14 cellular contexts compared by ENCODE assay signal in genomic region chr1:194707074-194707473, GRCh38.
A peak's percentile ranks its signal among the peaks of the same experiment; 100 is the strongest.
DNase-seq lines count a peak whose midpoint lies in the region; ATAC-seq, FAIRE-seq and TF ChIP-seq lines count a peak whose summit lies in the region.
"Had no signal": no experiment of that assay in that cellular context is flagged by ENCODE, and none has a peak within 500 bp of the region (broad histone marks: within the 10 kb centered on the region; RNA-seq: fewer than 3 reads in every experiment).

No MANE protein-coding gene starts in this region.

- H3K9ac ChIP-seq in K562 (ENCODE audit: insufficient read depth in 1 of 2, low read depth in 2 of 2, low read length in 2 of 2) (no peak overlapping the region), neural progenitor cell (no peak overlapping the region)

- H3K4me1 Mint-ChIP-seq in neural progenitor cell = no peaks in the 10 kb centered on the region
- H3K4me1 Mint-ChIP-seq: CD14-positive monocyte had no signal

- peak; percentile 79 for ATAC-seq in K562
- ATAC-seq in gastrocnemius medialis = no peak
- ATAC-seq: CD8-positive, alpha-beta T cell had no signal

- CTCF ChIA-PET in K562 (lab: Yijun Ruan, JAX; ENCODE audit: low intra/inter-chr PET ratio) = no interaction called here

- no peaks in the 10 kb centered on the region for H3F3A ChIP-seq in neural progenitor cell (ENCODE audit: low read depth)

- TF ChIP-seq CTCF in D721Med (IDR thresholded peaks at IDR 0.05; ENCODE audit: insufficient read depth, missing control alignments) (no peak), K562 (IDR thresholded peaks at IDR 0.05 in 2 of 3, conservative IDR thresholded peaks at IDR 0.05 in 1 of 3; ENCODE audit: insufficient read depth in 2 of 3, low read depth in 1 of 3, low read length in 3 of 3) (no peak), neural progenitor cell (IDR thresholded peaks at IDR 0.05) (no peak), gastrocnemius medialis (IDR thresholded peaks at IDR 0.05 in 4 of 5, conservative IDR thresholded peaks at IDR 0.05 in 1 of 5) (no peak)

- H3K4me2 ChIP-seq in K562 (ENCODE audit: insufficient read depth, low read length) (no peak overlapping the region), neural progenitor cell (no peak overlapping the region)

- no peaks in the 10 kb centered on the region for H3K4me1 ChIP-seq in K562 (replicated peaks in 1 of 2; ENCODE audit: control insufficient read depth in 2 of 2, insufficient read depth in 2 of 2, low read length in 2 of 2)
- no peaks in the 10 kb centered on the region for H3K4me1 ChIP-seq in neural progenitor cell
- no peaks in the 10 kb centered on the region for H3K4me1 ChIP-seq in gastrocnemius medialis
- H3K4me1 ChIP-seq: HAP-1 had no signal

- WGBS in K562 (ENCODE audit: insufficient coverage, low coverage, missing lambda C conversion rate) = 61% methylated on average over 6 of the region's 6 CpGs

- DNase-seq in D721Med (ENCODE audit: insufficient read length, low spot score) = no peak
- peak; percentile 17 for DNase-seq in M059J (ENCODE audit: low read depth)
- peak in 1 of 4 experiments; percentile 17 for DNase-seq in K562 (ENCODE audit: extremely low read depth in 1 of 4, low spot score in 3 of 4)
- DNase-seq in neural progenitor cell (ENCODE audit: low spot score) = no peak
- no peak for DNase-seq in RKO (ENCODE audit: low spot score)
- no peak for DNase-seq in gastrocnemius medialis
- DNase-seq in DMS53 (lab: John Stamatoyannopoulos, UW) = no peak
- DNase-seq: CD8-positive, alpha-beta T cell; COR-L47; GF-D8; GOT3 had no signal

- no peak overlapping the region for H3K4me3 Mint-ChIP-seq in neural progenitor cell
- H3K4me3 Mint-ChIP-seq: CD14-positive monocyte; CD8-positive, alpha-beta T cell had no signal

- no peaks in the 10 kb centered on the region for H3K9me3 Mint-ChIP-seq in neural progenitor cell
- H3K9me3 Mint-ChIP-seq: CD8-positive, alpha-beta T cell had no signal

- TF ChIP-seq POLR2A in K562 (conservative IDR thresholded peaks at IDR 0.05) (no peak), gastrocnemius medialis (IDR thresholded peaks at IDR 0.05) (no peak)

- H3K36me3 Mint-ChIP-seq in neural progenitor cell = no peaks in the 10 kb centered on the region
- H3K36me3 Mint-ChIP-seq: CD14-positive monocyte; CD8-positive, alpha-beta T cell had no signal

- H4K20me1 ChIP-seq in K562 (replicated peaks; ENCODE audit: control insufficient read depth, insufficient read depth, low read length) = no peaks in the 10 kb centered on the region
- H4K20me1 ChIP-seq in neural progenitor cell (ENCODE audit: low read depth) = no peaks in the 10 kb centered on the region

- H3K27ac ChIP-seq in K562 (ENCODE audit: extremely low read depth, low read depth, low read length) (no peak overlapping the region), neural progenitor cell (no peak overlapping the region), gastrocnemius medialis (no peak overlapping the region)

- H3K9me3 ChIP-seq in K562 (replicated peaks; ENCODE audit: control insufficient read depth, insufficient read depth, low read depth, low read length) (no peaks in the 10 kb centered on the region), neural progenitor cell (ENCODE audit: low read depth) (no peaks in the 10 kb centered on the region), gastrocnemius medialis (no peaks in the 10 kb centered on the region)
- H3K9me3 ChIP-seq: HAP-1 had no signal

- H3K27me3 ChIP-seq in K562 (ENCODE audit: control insufficient read depth in 2 of 2, insufficient read depth in 2 of 2, low read length in 2 of 2) (no peaks in the 10 kb centered on the region), neural progenitor cell (no peaks in the 10 kb centered on the region), gastrocnemius medialis (no peaks in the 10 kb centered on the region)

- peak; percentile 58 for FAIRE-seq in D721Med (lab: Jason Lieb, UNC)
- no peak for FAIRE-seq in K562 (lab: Jason Lieb, UNC)
- FAIRE-seq: GM19239 had no signal

- no peak overlapping the region for H3K27ac Mint-ChIP-seq in neural progenitor cell
- H3K27ac Mint-ChIP-seq: CD14-positive monocyte; CD8-positive, alpha-beta T cell had no signal

- H3K27me3 Mint-ChIP-seq in neural progenitor cell (ENCODE audit: insufficient read depth, low read depth) = peaks cover 2% of the 10 kb centered on the region

- intact Hi-C loops in K562 (cut with micrococcal nuclease) (no loop called here), gastrocnemius medialis (cut with DNase I; ENCODE audit: low total_unique reads) (no loop called here)

- H3K4me3 ChIP-seq in K562 = no peak overlapping the region
- H3K4me3 ChIP-seq in neural progenitor cell = no peak overlapping the region
- H3K4me3 ChIP-seq in gastrocnemius medialis = no peak overlapping the region
- H3K4me3 ChIP-seq: HAP-1 had no signal

- H3K36me3 ChIP-seq in K562 (ENCODE audit: control insufficient read depth, insufficient read depth, low read length) (no peaks in the 10 kb centered on the region), neural progenitor cell (no peaks in the 10 kb centered on the region), gastrocnemius medialis (no peaks in the 10 kb centered on the region)
- H3K36me3 ChIP-seq: HAP-1 had no signal

- no TSS peak for BruUV-seq in K562 (replicated peaks; lab: Mats Ljungman, UMichigan)

- H3K79me2 ChIP-seq in K562 (ENCODE audit: control insufficient read depth, insufficient read depth, low read length) (no peaks in the 10 kb centered on the region), neural progenitor cell (ENCODE audit: low read depth) (no peaks in the 10 kb centered on the region)

- POLR2A ChIA-PET in K562 (lab: Yijun Ruan, JAX) = interaction anchor here (1.0 kb wide), 1 partner anchor 41 kb away, joined by 3 read pairs; no protein-coding TSS in a partner anchor

- TF ChIP-seq RAD21 in K562 (CRISPR knock-in tag; conservative IDR thresholded peaks at IDR 0.05 in 1 of 2, IDR thresholded peaks at IDR 0.05 in 1 of 2) = no peak

- in situ Hi-C loops in K562 (cut with MboI) = no loop called here
- in situ Hi-C loops in gastrocnemius medialis (cut with MboI; ENCODE audit: low sequenced_read_pairs in 4 of 4) = no loop called here

- TF ChIP-seq EP300 in K562 (IDR thresholded peaks at IDR 0.05; ENCODE audit: low read length) = peak; percentile 43; the same call in 1 of the 2 replicates

- no peak overlapping the region for H2AFZ ChIP-seq in K562 (ENCODE audit: low read depth, low read length)
- peak overlapping the region; percentile 59 for H2AFZ ChIP-seq in neural progenitor cell (replicated peaks)

- H3K9me1 ChIP-seq in K562 (ENCODE audit: control insufficient read depth, insufficient read depth, low read length) = no peaks in the 10 kb centered on the region

TF ChIP-seq in K562, 482 proteins besides CTCF, POLR2A, EP300 and RAD21 (continues in another document):
- TF ChIP-seq EP400 (IDR thresholded peaks at IDR 0.05) = peak; percentile 16; the same call in 1 of the 2 replicates
- no peak for TF ChIP-seq ZNF124 (CRISPR knock-in tag; IDR thresholded peaks at IDR 0.05)
- no peak for TF ChIP-seq ZNF512 (tag; IDR thresholded peaks at IDR 0.05)
- TF ChIP-seq CHD2 (IDR thresholded peaks at IDR 0.05; ENCODE audit: low read depth, low read length) = no peak
- TF ChIP-seq CBX1 (IDR thresholded peaks at IDR 0.05; ENCODE audit: low read depth) = no peak
- TF ChIP-seq ATF4 (CRISPR knock-in tag; IDR thresholded peaks at IDR 0.05) = peak; percentile 85
- no peak for TF ChIP-seq SNRNP70 (optimal IDR thresholded peaks at IDR 0.05; ENCODE audit: low read depth, low read length)
- no peak for TF ChIP-seq SPI1 (IDR thresholded peaks at IDR 0.05; ENCODE audit: borderline replicate concordance, low read depth, low read length)
- peak; percentile 84 for TF ChIP-seq MAFG (tag; conservative IDR thresholded peaks at IDR 0.05)
- no peak for TF ChIP-seq ZNF282 (CRISPR knock-in tag; IDR thresholded peaks at IDR 0.05)
- no peak for TF ChIP-seq NFXL1 (CRISPR knock-in tag; IDR thresholded peaks at IDR 0.05)
- no peak for TF ChIP-seq CBX3 (IDR thresholded peaks at IDR 0.05; ENCODE audit: borderline replicate concordance in 1 of 2, low read length in 2 of 2)
- no peak for TF ChIP-seq USF2 (CRISPR knock-in tag; IDR thresholded peaks at IDR 0.05)
- TF ChIP-seq NELFE (IDR thresholded peaks at IDR 0.05; ENCODE audit: insufficient read depth, insufficient read length) = no peak
- no peak for TF ChIP-seq COPS2 (conservative IDR thresholded peaks at IDR 0.05)
- TF ChIP-seq RFX1 (IDR thresholded peaks at IDR 0.05) = no peak
- no peak for TF ChIP-seq JUN (IDR thresholded peaks at IDR 0.05; ENCODE audit: borderline replicate concordance, low read depth, low read length)
- TF ChIP-seq JUN (CRISPR knock-in tag; IDR thresholded peaks at IDR 0.05; ENCODE audit: borderline replicate concordance) = no peak
